ENCODE assay signal across 16 cellular contexts in genomic region chr13:59823495-59823894, GRCh38.
DNase-seq lines count a peak whose midpoint lies in the region; ATAC-seq and TF ChIP-seq lines count a peak whose summit lies in the region.
"Had no signal": no experiment of that assay in that cellular context is flagged by ENCODE, and none has a peak within 500 bp of the region (broad histone marks: within the 10 kb centered on the region; RNA-seq: fewer than 3 reads in every experiment).

No MANE protein-coding gene starts in this region.

- H3K27ac ChIP-seq in RWPE1: no peak overlapping the region
- H3K27ac ChIP-seq: colonic mucosa, gastroesophageal sphincter had no signal

- peak; percentile 2 for DNase-seq in G401 (ENCODE audit: low spot score)
- peak; percentile 4 for DNase-seq in RWPE1 (ENCODE audit: low spot score)
- peak; percentile 41 for DNase-seq in fibroblast of gingiva (ENCODE audit: low read depth)
- DNase-seq in pulmonary artery endothelial cell (ENCODE audit: low read depth, low spot score): peak; percentile 4
- DNase-seq in NCI-H510A treated with DMSO at 0.1 percent for 48 hours (lab: John Stamatoyannopoulos, UW): no peak
- no peak for DNase-seq in NAMALWA (ENCODE audit: low spot score)
- no peak for DNase-seq in Right ventricle myocardium inferior (ENCODE audit: missing footprints)
- DNase-seq: activated naive CD4-positive, alpha-beta T cell; CD8-positive, alpha-beta T cell; colonic mucosa; left cardiac atrium; NCI-H1105; SHP77 treated with DMSO at 0.1 percent for 48 hours had no signal

- TF ChIP-seq CTCF in RWPE1 (conservative IDR thresholded peaks at IDR 0.05; ENCODE audit: low read depth): no peak

- CTCF ChIA-PET in RWPE1 (lab: Yijun Ruan, JAX): no interaction called here

- intact Hi-C loops in Right ventricle myocardium inferior (cut with DNase I): no loop called here

- ATAC-seq in GM21528 (IDR thresholded peaks at IDR 0.05; ENCODE audit: low FRiP score, unreplicated experiment) (no peak), Right ventricle myocardium inferior (no peak)
- ATAC-seq: CD8-positive, alpha-beta T cell; gastroesophageal sphincter; left cardiac atrium; natural killer cell treated with Interleukin-12 subunit alpha and Interleukin-12 subunit beta and Interleukin-15 and Interleukin-18, amount 100 ng/mL, for 72 hours had no signal

- in situ Hi-C loops in G401 (cut with HindIII; ENCODE audit: low sequenced_read_pairs): no loop called here

- POLR2A ChIA-PET in RWPE1 (lab: Yijun Ruan, JAX; ENCODE audit: low non-redundant PET): no interaction called here

Comparison
In these comparisons a context has a peak if more than half of its experiments do, and no peak if none do; other contexts are left out.
1. DNase-seq: peak in G401 (single experiment), RWPE1 (single experiment), fibroblast of gingiva (single experiment) and pulmonary artery endothelial cell (single experiment); none in NCI-H510A treated with DMSO at 0.1 percent for 48 hours (single experiment), NAMALWA (single experiment) and Right ventricle myocardium inferior (single experiment).